Comparison of ENCODE assay signal across 2 cellular contexts in the genomic region with DNA sequence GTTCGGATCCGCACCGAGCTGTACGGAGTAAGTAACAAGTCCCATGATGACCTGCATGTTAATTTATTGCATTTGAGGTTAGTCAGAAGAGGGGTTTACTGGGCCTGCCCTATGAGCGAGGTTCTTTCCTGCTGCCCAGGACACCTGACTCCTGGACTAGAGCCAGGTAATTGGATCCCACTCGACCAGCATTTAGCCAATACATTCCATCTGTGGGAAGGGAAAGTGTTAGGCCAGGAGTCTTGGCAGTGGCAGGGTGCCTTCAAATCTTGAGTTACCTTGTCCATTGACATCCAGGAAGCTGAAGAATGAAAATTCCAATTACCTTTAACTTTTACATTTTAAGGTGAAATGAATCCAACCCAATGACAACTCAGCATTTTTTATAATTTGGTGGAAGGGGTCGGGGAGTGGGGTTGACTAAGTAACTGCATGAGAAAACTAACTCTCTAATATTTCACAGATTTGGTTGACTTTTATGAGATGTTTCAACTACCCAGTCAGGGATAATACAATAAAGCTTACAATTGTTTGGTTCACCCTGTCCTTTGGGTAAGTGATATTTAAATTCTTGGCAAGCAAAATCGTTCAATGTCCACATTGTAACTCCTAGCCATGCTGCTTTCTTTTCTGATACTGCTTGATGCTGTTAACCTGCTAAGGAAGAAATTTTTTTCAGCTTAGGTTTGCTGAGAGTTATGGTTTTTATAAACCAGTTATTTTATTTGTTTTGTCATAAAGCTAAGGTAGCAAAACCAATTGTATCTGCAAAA.
TF ChIP-seq lines count a peak whose summit lies in the region.

No MANE protein-coding gene starts in this region.

TF ChIP-seq in A549, 52 proteins besides CTCF, POLR2A, EP300 and RAD21:
- TF ChIP-seq, protein P1, sequence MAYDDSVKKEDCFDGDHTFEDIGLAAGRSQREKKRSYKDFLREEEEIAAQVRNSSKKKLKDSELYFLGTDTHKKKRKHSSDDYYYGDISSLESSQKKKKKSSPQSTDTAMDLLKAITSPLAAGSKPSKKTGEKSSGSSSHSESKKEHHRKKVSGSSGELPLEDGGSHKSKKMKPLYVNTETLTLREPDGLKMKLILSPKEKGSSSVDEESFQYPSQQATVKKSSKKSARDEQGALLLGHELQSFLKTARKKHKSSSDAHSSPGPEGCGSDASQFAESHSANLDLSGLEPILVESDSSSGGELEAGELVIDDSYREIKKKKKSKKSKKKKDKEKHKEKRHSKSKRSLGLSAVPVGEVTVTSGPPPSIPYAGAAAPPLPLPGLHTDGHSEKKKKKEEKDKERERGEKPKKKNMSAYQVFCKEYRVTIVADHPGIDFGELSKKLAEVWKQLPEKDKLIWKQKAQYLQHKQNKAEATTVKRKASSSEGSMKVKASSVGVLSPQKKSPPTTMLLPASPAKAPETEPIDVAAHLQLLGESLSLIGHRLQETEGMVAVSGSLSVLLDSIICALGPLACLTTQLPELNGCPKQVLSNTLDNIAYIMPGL (CRISPR knock-in tag; IDR thresholded peaks at IDR 0.05; ENCODE audit: borderline replicate concordance): no peak
- TF ChIP-seq MAFK (IDR thresholded peaks at IDR 0.05; ENCODE audit: partially characterized antibody): peak; percentile 48
TF ChIP-seq in A549: peak in this region for 1.

TF ChIP-seq in GM23338, 12 proteins besides CTCF, POLR2A, EP300 and RAD21 (continued from another document):
- TF ChIP-seq, protein P2, sequence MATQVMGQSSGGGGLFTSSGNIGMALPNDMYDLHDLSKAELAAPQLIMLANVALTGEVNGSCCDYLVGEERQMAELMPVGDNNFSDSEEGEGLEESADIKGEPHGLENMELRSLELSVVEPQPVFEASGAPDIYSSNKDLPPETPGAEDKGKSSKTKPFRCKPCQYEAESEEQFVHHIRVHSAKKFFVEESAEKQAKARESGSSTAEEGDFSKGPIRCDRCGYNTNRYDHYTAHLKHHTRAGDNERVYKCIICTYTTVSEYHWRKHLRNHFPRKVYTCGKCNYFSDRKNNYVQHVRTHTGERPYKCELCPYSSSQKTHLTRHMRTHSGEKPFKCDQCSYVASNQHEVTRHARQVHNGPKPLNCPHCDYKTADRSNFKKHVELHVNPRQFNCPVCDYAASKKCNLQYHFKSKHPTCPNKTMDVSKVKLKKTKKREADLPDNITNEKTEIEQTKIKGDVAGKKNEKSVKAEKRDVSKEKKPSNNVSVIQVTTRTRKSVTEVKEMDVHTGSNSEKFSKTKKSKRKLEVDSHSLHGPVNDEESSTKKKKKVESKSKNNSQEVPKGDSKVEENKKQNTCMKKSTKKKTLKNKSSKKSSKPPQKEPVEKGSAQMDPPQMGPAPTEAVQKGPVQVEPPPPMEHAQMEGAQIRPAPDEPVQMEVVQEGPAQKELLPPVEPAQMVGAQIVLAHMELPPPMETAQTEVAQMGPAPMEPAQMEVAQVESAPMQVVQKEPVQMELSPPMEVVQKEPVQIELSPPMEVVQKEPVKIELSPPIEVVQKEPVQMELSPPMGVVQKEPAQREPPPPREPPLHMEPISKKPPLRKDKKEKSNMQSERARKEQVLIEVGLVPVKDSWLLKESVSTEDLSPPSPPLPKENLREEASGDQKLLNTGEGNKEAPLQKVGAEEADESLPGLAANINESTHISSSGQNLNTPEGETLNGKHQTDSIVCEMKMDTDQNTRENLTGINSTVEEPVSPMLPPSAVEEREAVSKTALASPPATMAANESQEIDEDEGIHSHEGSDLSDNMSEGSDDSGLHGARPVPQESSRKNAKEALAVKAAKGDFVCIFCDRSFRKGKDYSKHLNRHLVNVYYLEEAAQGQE (IDR thresholded peaks at IDR 0.05; ENCODE audit: unreplicated experiment): no peak
- TF ChIP-seq, protein P3, sequence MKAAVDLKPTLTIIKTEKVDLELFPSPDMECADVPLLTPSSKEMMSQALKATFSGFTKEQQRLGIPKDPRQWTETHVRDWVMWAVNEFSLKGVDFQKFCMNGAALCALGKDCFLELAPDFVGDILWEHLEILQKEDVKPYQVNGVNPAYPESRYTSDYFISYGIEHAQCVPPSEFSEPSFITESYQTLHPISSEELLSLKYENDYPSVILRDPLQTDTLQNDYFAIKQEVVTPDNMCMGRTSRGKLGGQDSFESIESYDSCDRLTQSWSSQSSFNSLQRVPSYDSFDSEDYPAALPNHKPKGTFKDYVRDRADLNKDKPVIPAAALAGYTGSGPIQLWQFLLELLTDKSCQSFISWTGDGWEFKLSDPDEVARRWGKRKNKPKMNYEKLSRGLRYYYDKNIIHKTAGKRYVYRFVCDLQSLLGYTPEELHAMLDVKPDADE (IDR thresholded peaks at IDR 0.05): no peak
- no peak for TF ChIP-seq CREB1 (CRISPR knock-in tag; IDR thresholded peaks at IDR 0.05; ENCODE audit: low read depth)
- no peak for TF ChIP-seq STAT1 (IDR thresholded peaks at IDR 0.05; ENCODE audit: unreplicated experiment)
- TF ChIP-seq ZNF331 (CRISPR knock-in tag; IDR thresholded peaks at IDR 0.05; ENCODE audit: low read depth): no peak
